9 cellular contexts compared by ENCODE assay signal in genomic region chr3:33716227-33716626, GRCh38. TPM values are rescaled to one million over a fixed set of nuclear protein-coding genes. Genes with fewer than 3 reads are reported as not detected.
DNase-seq lines count a peak whose midpoint lies in the region; ATAC-seq and TF ChIP-seq lines count a peak whose summit lies in the region.
"Had no signal": no experiment of that assay in that cellular context is flagged by ENCODE, and none has a peak within 500 bp of the region (broad histone marks: within the 10 kb centered on the region; RNA-seq: fewer than 3 reads in every experiment).

No MANE protein-coding gene starts in this region.

- 39 to 50% methylated on average over 7 of the region's 7 CpGs for WGBS in testis, 2 donors

- H3K9me3 Mint-ChIP-seq in CD4-positive, CD25-positive, alpha-beta regulatory T cell: peaks cover 0 to 1% (median 0%) of the 10 kb centered on the region in 7 donors
- H3K9me3 Mint-ChIP-seq: stimulated activated naive CD8-positive, alpha-beta T cell treated with anti-CD3 and anti-CD28 coated beads, Interleukin-15, Interleukin-2, amounts not matched to agents 100 ng/mL and 50 ng/mL, for 24 hours had no signal

- no peak for DNase-seq in CD4-positive, CD25-positive, alpha-beta regulatory T cell
- DNase-seq in LNCaP clone FGC (ENCODE audit: low read depth) (no peak), myocyte (ENCODE audit: low read depth) (peak; percentile 7), COLO829 (ENCODE audit: low spot score) (no peak), KG1 (lab: John Stamatoyannopoulos, UW) (no peak), testis (no peak)

- intact Hi-C loops in testis (cut with DNase I; ENCODE audit: low total_unique reads): no loop called here

- H3K4me3 Mint-ChIP-seq in CD4-positive, CD25-positive, alpha-beta regulatory T cell: peak overlapping the region in 2 of 4 donors; percentile 98
- H3K4me3 Mint-ChIP-seq: stimulated activated naive CD8-positive, alpha-beta T cell treated with anti-CD3 and anti-CD28 coated beads, Interleukin-15, Interleukin-2, amounts not matched to agents 100 ng/mL and 50 ng/mL, for 24 hours had no signal

- no peaks in the 10 kb centered on the region for H3K9me3 ChIP-seq in CD4-positive, CD25-positive, alpha-beta regulatory T cell (ENCODE audit: control insufficient read depth in 2 of 2, low read length in 2 of 2)
- no peaks in the 10 kb centered on the region for H3K9me3 ChIP-seq in duodenal mucosa (ENCODE audit: control insufficient read depth in 1 of 2, low read length in 2 of 2)
- no peaks in the 10 kb centered on the region for H3K9me3 ChIP-seq in testis

- no peaks in the 10 kb centered on the region for H3K27me3 ChIP-seq in CD4-positive, CD25-positive, alpha-beta regulatory T cell (ENCODE audit: control insufficient read depth, insufficient read depth, low read length)
- no peaks in the 10 kb centered on the region for H3K27me3 ChIP-seq in duodenal mucosa (ENCODE audit: control insufficient read depth in 1 of 2, insufficient read depth in 2 of 2, low read length in 2 of 2)
- no peaks in the 10 kb centered on the region for H3K27me3 ChIP-seq in testis

- no peak for ATAC-seq in CD4-positive, CD25-positive, alpha-beta regulatory T cell (ENCODE audit: low read depth in 2 of 2)
- no peak for ATAC-seq in HG02973 (IDR thresholded peaks at IDR 0.05; ENCODE audit: unreplicated experiment)

- peak overlapping the region; percentile 24 to 44 for H3K9ac ChIP-seq in duodenal mucosa (ENCODE audit: low read depth in 1 of 2, low read length in 2 of 2)

- H3K27ac Mint-ChIP-seq in CD4-positive, CD25-positive, alpha-beta regulatory T cell: no peak overlapping the region

- H3K36me3 Mint-ChIP-seq in CD4-positive, CD25-positive, alpha-beta regulatory T cell: no peaks in the 10 kb centered on the region

- TF ChIP-seq CTCF in LNCaP clone FGC (IDR thresholded peaks at IDR 0.05; ENCODE audit: control insufficient read depth, extremely low read depth, insufficient read depth) (no peak), testis (IDR thresholded peaks at IDR 0.05) (no peak)

- H3K4me1 ChIP-seq in CD4-positive, CD25-positive, alpha-beta regulatory T cell (ENCODE audit: control insufficient read depth, insufficient read depth, low read length, poor library complexity, severe bottlenecking): peaks cover 13% of the 10 kb centered on the region
- H3K4me1 ChIP-seq in duodenal mucosa (ENCODE audit: control insufficient read depth in 1 of 2, insufficient read depth in 2 of 2, low read length in 2 of 2) (peaks cover 5 to 14% of the 10 kb centered on the region in 2 donors), testis (peaks cover 8% of the 10 kb centered on the region)

- peaks cover 9 to 19% (median 17%) of the 10 kb centered on the region in 4 donors for H3K4me1 Mint-ChIP-seq in CD4-positive, CD25-positive, alpha-beta regulatory T cell

- peak overlapping the region; percentile 93 for H3K27ac ChIP-seq in CD4-positive, CD25-positive, alpha-beta regulatory T cell (ENCODE audit: insufficient read depth, low read length, poor library complexity, severe bottlenecking)
- no peak overlapping the region for H3K27ac ChIP-seq in duodenal mucosa (ENCODE audit: low read depth, low read length)
- H3K27ac ChIP-seq in testis: no peak overlapping the region

- peak overlapping the region; percentile 82 for H3K4me3 ChIP-seq in CD4-positive, CD25-positive, alpha-beta regulatory T cell (ENCODE audit: low read depth, low read length)
- H3K4me3 ChIP-seq in LNCaP clone FGC (ENCODE audit: low read depth, low read length) (peak overlapping the region; percentile 76; the same call in 1 of the 2 replicates), duodenal mucosa (ENCODE audit: low read depth in 1 of 2, low read length in 2 of 2) (peak overlapping the region; percentile 74 to 90), testis (no peak overlapping the region)

- no peaks in the 10 kb centered on the region for H3K36me3 ChIP-seq in CD4-positive, CD25-positive, alpha-beta regulatory T cell (ENCODE audit: control insufficient read depth, insufficient read depth, low read length)
- H3K36me3 ChIP-seq in duodenal mucosa (ENCODE audit: control insufficient read depth in 1 of 2, insufficient read depth in 2 of 2, low read length in 2 of 2) (no peaks in the 10 kb centered on the region), testis (ENCODE audit: low read depth, missing control alignments) (no peaks in the 10 kb centered on the region)

- no peak for TF ChIP-seq POLR2A in testis (IDR thresholded peaks at IDR 0.05)

- peaks cover 5% of the 10 kb centered on the region for H3K27me3 Mint-ChIP-seq in CD4-positive, CD25-positive, alpha-beta regulatory T cell
- H3K27me3 Mint-ChIP-seq: stimulated activated naive CD8-positive, alpha-beta T cell treated with anti-CD3 and anti-CD28 coated beads, Interleukin-15, Interleukin-2, amounts not matched to agents 100 ng/mL and 50 ng/mL, for 24 hours had no signal

RNA-seq across cellular contexts. Expression of gene CLASP2, which starts 1.8 kb away (rescaled TPM):
- total RNA-seq in CD4-positive, CD25-positive, alpha-beta regulatory T cell: 65.9 TPM
- polyA plus RNA-seq in CD4-positive, CD25-positive, alpha-beta regulatory T cell: 10 to 100 TPM in 2 of 4 donors, 1 to 10 TPM in 2; 7.9 to 14.5 (median 11.2) TPM
- 64.8 and 71.3 TPM in 2 replicates for total RNA-seq in myocyte
- 17.4 TPM for polyA plus RNA-seq in myocyte (2012)
- total RNA-seq in testis: 10 to 100 TPM; 68.4 to 72.1 TPM
- 21.5 TPM for polyA plus RNA-seq in testis (ENCODE audit: insufficient read depth, low read depth, low replicate concordance)

Comparison
In these comparisons a context has a peak if more than half of its experiments do, and no peak if none do; other contexts are left out.
1. H3K4me3 ChIP-seq: peak in CD4-positive, CD25-positive, alpha-beta regulatory T cell (single experiment), LNCaP clone FGC (single experiment) and duodenal mucosa (2 of 2); none in testis (0 of 2).